Comparison of ENCODE assay signal across 21 cellular contexts in the genomic region with DNA sequence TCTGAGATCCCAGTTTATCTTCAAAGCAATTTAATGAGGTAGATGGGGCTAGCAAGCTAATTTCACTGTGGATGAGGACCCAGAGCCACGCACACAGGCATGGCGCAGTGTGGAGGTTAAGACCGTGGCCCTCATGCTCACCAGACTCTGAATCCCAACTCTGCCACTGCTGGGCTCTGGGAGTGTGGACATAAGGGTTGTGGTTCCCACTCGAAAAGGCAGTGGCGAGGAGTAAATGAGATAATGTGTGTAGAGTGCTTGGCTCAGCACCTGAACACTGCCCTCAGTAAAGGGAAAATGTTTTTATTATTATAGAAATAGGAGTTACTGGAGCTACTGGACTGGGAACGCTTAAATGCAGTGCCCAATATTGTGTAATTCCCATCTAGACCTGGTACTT.
"Had no signal": no experiment of that assay in that cellular context is flagged by ENCODE, and none has a peak within 500 bp of the region (broad histone marks: within the 10 kb centered on the region; RNA-seq: fewer than 3 reads in every experiment).

No MANE protein-coding gene starts in this region.

- H3K4me1 Mint-ChIP-seq: memory B cell had no signal

- H3K36me3 ChIP-seq: neural progenitor cell, prostate gland had no signal

- H3K36me3 Mint-ChIP-seq: memory B cell; natural killer cell treated with Interleukin-12 subunit alpha and Interleukin-12 subunit beta and Interleukin-15 and Interleukin-18, amount 100 ng/mL, for 72 hours had no signal

- H3K9me3 ChIP-seq: heart left ventricle, lower lobe of right lung, prostate gland, sigmoid colon, stomach, thoracic aorta had no signal

- H3K27ac Mint-ChIP-seq: memory B cell; natural killer cell treated with Interleukin-12 subunit alpha and Interleukin-12 subunit beta and Interleukin-15 and Interleukin-18, amount 100 ng/mL, for 72 hours; neural progenitor cell had no signal

- H3K27me3 ChIP-seq: heart left ventricle, neural progenitor cell, sigmoid colon, stomach had no signal

- H3K27ac ChIP-seq: lower lobe of right lung, neural progenitor cell, parathyroid adenoma, prostate gland, skin epidermis, stomach, thoracic aorta had no signal

- ATAC-seq: esophagus mucosa; lower lobe of right lung; natural killer cell treated with Interleukin-12 subunit alpha and Interleukin-12 subunit beta and Interleukin-15 and Interleukin-18, amount 100 ng/mL, for 72 hours had no signal

- H3K4me3 ChIP-seq: heart left ventricle, lower lobe of right lung, neural progenitor cell, prostate gland, sigmoid colon, skin epidermis, stomach, thoracic aorta had no signal

- H3K4me3 Mint-ChIP-seq: memory B cell; natural killer cell treated with Interleukin-12 subunit alpha and Interleukin-12 subunit beta and Interleukin-15 and Interleukin-18, amount 100 ng/mL, for 72 hours; neural progenitor cell had no signal

- H3K27me3 Mint-ChIP-seq: type B pancreatic cell had no signal

- DNase-seq: effector memory CD4-positive, alpha-beta T cell; hippocampal formation; kidney glomerular epithelial cell; lower lobe of right lung; midbrain; occipital lobe; sigmoid colon; stimulated activated CD4-positive, alpha-beta T cell treated with anti-CD3 and anti-CD28 coated beads, Interleukin-12 subunit alpha, Interleukin-12 subunit beta, amount 100 ng/mL, for 4 hours; stimulated activated naive CD4-positive, alpha-beta T cell; stomach; substantia nigra had no signal

- H3K9me3 Mint-ChIP-seq: memory B cell; natural killer cell treated with Interleukin-12 subunit alpha and Interleukin-12 subunit beta and Interleukin-15 and Interleukin-18, amount 100 ng/mL, for 72 hours; neural progenitor cell; type B pancreatic cell had no signal

- H3K4me1 ChIP-seq: lower lobe of right lung, parathyroid adenoma, prostate gland, stomach had no signal
